7 cellular contexts compared by ENCODE assay signal in the genomic region with DNA sequence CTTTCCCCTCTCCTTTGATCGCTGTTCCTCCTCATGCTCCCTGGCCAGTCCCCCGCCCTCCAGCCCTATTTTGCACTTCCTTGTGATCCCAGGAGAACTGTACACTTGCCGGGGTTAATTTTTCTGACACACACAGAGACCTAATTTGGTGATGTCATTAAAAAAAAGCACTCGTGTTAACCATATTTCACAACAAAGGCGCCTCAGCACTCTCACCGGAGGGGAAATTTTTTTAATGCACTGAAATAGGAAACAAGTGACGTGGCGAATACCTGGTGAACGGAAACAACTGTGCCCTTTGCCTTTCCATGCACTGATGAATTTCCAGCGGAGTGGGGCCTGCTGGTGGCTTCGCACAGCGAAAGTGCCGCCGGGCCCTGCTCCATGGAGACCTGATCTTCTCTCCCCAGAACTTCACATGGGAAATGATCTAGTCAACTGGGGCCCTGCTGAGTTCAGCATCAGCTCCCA. TPM values are rescaled to one million over a fixed set of nuclear protein-coding genes. Genes with fewer than 3 reads are reported as not detected.
A peak's percentile ranks its signal among the peaks of the same experiment; 100 is the strongest.
DNase-seq lines count a peak whose midpoint lies in the region; ATAC-seq and TF ChIP-seq lines count a peak whose summit lies in the region.

No MANE protein-coding gene starts in this region.

- no peak for TF ChIP-seq RAD21 in liver (IDR thresholded peaks at IDR 0.05)

- no peaks in the 10 kb centered on the region for H3K27me3 Mint-ChIP-seq in stimulated activated naive CD8-positive, alpha-beta T cell treated with anti-CD3 and anti-CD28 coated beads, Interleukin-15, amount 100 ng/mL, for 72 hours

- peak overlapping the region; percentile 82 to 93 for H3K4me3 Mint-ChIP-seq in stimulated activated naive CD8-positive, alpha-beta T cell treated with anti-CD3 and anti-CD28 coated beads, Interleukin-15, amount 100 ng/mL, for 72 hours

- H3K4me1 ChIP-seq in liver (ENCODE audit: control insufficient read depth in 4 of 4, insufficient read depth in 4 of 4, low read length in 3 of 4): no peaks in the 10 kb centered on the region

- no peak for TF ChIP-seq CTCF in liver (IDR thresholded peaks at IDR 0.05; ENCODE audit: low read depth, low read length, missing input control)

- H3K27ac Mint-ChIP-seq in stimulated activated naive CD8-positive, alpha-beta T cell treated with anti-CD3 and anti-CD28 coated beads, Interleukin-15, amount 100 ng/mL, for 72 hours: peak overlapping the region; percentile 95 to 99

- H3K9me3 Mint-ChIP-seq in stimulated activated naive CD8-positive, alpha-beta T cell treated with anti-CD3 and anti-CD28 coated beads, Interleukin-15, amount 100 ng/mL, for 72 hours: no peaks in the 10 kb centered on the region

- no peak overlapping the region for H3K9ac ChIP-seq in liver (ENCODE audit: low read depth in 1 of 2, low read length in 2 of 2)

- no peaks in the 10 kb centered on the region for H3K27me3 ChIP-seq in liver (ENCODE audit: control insufficient read depth in 4 of 4, insufficient read depth in 4 of 4, low read length in 3 of 4)

- peaks cover 100% of the 10 kb centered on the region for H3K4me1 Mint-ChIP-seq in stimulated activated naive CD8-positive, alpha-beta T cell treated with anti-CD3 and anti-CD28 coated beads, Interleukin-15, amount 100 ng/mL, for 72 hours

- 81% methylated on average over 14 of the region's 14 CpGs for WGBS in liver

- ATAC-seq in stimulated activated naive CD8-positive, alpha-beta T cell treated with anti-CD3 and anti-CD28 coated beads, Interleukin-15, amount 100 ng/mL, for 72 hours: peak; percentile 29
- no peak for ATAC-seq in HG03175 (IDR thresholded peaks at IDR 0.05; ENCODE audit: unreplicated experiment)
- ATAC-seq in GM18519 (IDR thresholded peaks at IDR 0.05; ENCODE audit: low FRiP score, unreplicated experiment): no peak

- DNase-seq in MV-4-11 (lab: John Stamatoyannopoulos, UW): peak; percentile 33
- DNase-seq in activated T-cell treated with anti-CD3 and anti-CD28 coated beads for 24 hours (ENCODE audit: low read depth): peak; percentile 67
- DNase-seq in stimulated activated naive CD8-positive, alpha-beta T cell treated with anti-CD3 and anti-CD28 coated beads, Interleukin-15, amount 100 ng/mL, for 72 hours: peak; percentile 57 to 71
- no peak for DNase-seq in HCEC 1CT

- peak overlapping the region; percentile 6 to 18 for H3K27ac ChIP-seq in liver (ENCODE audit: low read depth in 1 of 2, low read length in 2 of 2)

- no peaks in the 10 kb centered on the region for H3K9me3 ChIP-seq in liver (ENCODE audit: control insufficient read depth in 4 of 4, low read length in 3 of 4)

- H3K4me3 ChIP-seq in liver (ENCODE audit: low read depth in 1 of 3, low read length in 3 of 3): no peak overlapping the region

- no peaks in the 10 kb centered on the region for H3K36me3 ChIP-seq in liver (ENCODE audit: control insufficient read depth in 4 of 4, insufficient read depth in 3 of 4, low read depth in 1 of 4, low read length in 3 of 4)

TF ChIP-seq in liver, 16 proteins besides CTCF, POLR2A, EP300 and RAD21:
- no peak for TF ChIP-seq SP1 (IDR thresholded peaks at IDR 0.05)
- TF ChIP-seq TAF1 (conservative IDR thresholded peaks at IDR 0.05): no peak
- TF ChIP-seq FOXA2 (IDR thresholded peaks at IDR 0.05): no peak
- TF ChIP-seq GABPA (IDR thresholded peaks at IDR 0.05 in 1 of 2, conservative IDR thresholded peaks at IDR 0.05 in 1 of 2): no peak
- no peak for TF ChIP-seq HNF4A (conservative IDR thresholded peaks at IDR 0.05)
- TF ChIP-seq, protein P1, sequence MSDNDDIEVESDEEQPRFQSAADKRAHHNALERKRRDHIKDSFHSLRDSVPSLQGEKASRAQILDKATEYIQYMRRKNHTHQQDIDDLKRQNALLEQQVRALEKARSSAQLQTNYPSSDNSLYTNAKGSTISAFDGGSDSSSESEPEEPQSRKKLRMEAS (IDR thresholded peaks at IDR 0.05): no peak
- no peak for TF ChIP-seq RXRA (IDR thresholded peaks at IDR 0.05)
- TF ChIP-seq, protein P2, sequence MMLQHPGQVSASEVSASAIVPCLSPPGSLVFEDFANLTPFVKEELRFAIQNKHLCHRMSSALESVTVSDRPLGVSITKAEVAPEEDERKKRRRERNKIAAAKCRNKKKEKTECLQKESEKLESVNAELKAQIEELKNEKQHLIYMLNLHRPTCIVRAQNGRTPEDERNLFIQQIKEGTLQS (IDR thresholded peaks at IDR 0.05): no peak
- no peak for TF ChIP-seq JUND (IDR thresholded peaks at IDR 0.05)
- no peak for TF ChIP-seq NR2F2 (IDR thresholded peaks at IDR 0.05)
- TF ChIP-seq FOXA1 (IDR thresholded peaks at IDR 0.05): no peak
- TF ChIP-seq HNF4G (IDR thresholded peaks at IDR 0.05): no peak

RNA-seq across cellular contexts. Expression of a gene that starts 53.9 kb away (rescaled TPM):
- total RNA-seq in liver: 1 to 10 TPM; 1.5 to 2.0 TPM
- under 1 TPM; 0.56 to 0.65 TPM for polyA plus RNA-seq in liver
